ENCODE assay signal across 9 cellular contexts in genomic region chr2:63488118-63488713, GRCh38.
DNase-seq lines count a peak whose midpoint lies in the region; ATAC-seq and TF ChIP-seq lines count a peak whose summit lies in the region.
"Had no signal": no experiment of that assay in that cellular context is flagged by ENCODE, and none has a peak within 500 bp of the region (broad histone marks: within the 10 kb centered on the region; RNA-seq: fewer than 3 reads in every experiment).

No MANE protein-coding gene starts in this region.

- no peak for TF ChIP-seq POLR2A in testis (IDR thresholded peaks at IDR 0.05)

- ATAC-seq in GM18520 (IDR thresholded peaks at IDR 0.05; ENCODE audit: unreplicated experiment), result no peak
- ATAC-seq in GM19467 (IDR thresholded peaks at IDR 0.05; ENCODE audit: unreplicated experiment), result no peak
- ATAC-seq in GM19455 (IDR thresholded peaks at IDR 0.05; ENCODE audit: unreplicated experiment), result no peak

- POLR2A ChIA-PET in Caco-2 (lab: Charles Lee), result no interaction called here

- TF ChIP-seq CTCF in Caco-2 (IDR thresholded peaks at IDR 0.05; ENCODE audit: insufficient read depth in 1 of 2, low read depth in 1 of 2, low read length in 1 of 2, severe bottlenecking in 1 of 2, unreplicated experiment in 1 of 2), result peak; percentile 78 to 80
- TF ChIP-seq CTCF in GM20000 (IDR thresholded peaks at IDR 0.05; ENCODE audit: extremely low read depth, missing control alignments), result no peak
- TF ChIP-seq CTCF in testis (IDR thresholded peaks at IDR 0.05), result peak in 1 of 3 experiments; percentile 38

- no peaks in the 10 kb centered on the region for H3K27me3 Mint-ChIP-seq in Caco-2 (ENCODE audit: insufficient read depth, unreplicated experiment)
- H3K27me3 Mint-ChIP-seq: naive B cell had no signal

- intact Hi-C loops in Caco-2 (cut with micrococcal nuclease; ENCODE audit: unreplicated experiment), result loop anchor here (2.0 kb wide), 1 partner anchor 295 kb away; no protein-coding TSS in a partner anchor
- intact Hi-C loops in testis (cut with DNase I; ENCODE audit: low total_unique reads), result no loop called here

- H3K9me3 ChIP-seq in Caco-2 (no peaks in the 10 kb centered on the region), testis (no peaks in the 10 kb centered on the region)

- no peak overlapping the region for H3K27ac Mint-ChIP-seq in Caco-2 (ENCODE audit: unreplicated experiment)

- no peaks in the 10 kb centered on the region for H3K4me1 ChIP-seq in Caco-2
- no peaks in the 10 kb centered on the region for H3K4me1 ChIP-seq in testis

- H3K36me3 ChIP-seq in Caco-2 (ENCODE audit: control insufficient read depth, insufficient read depth, low read length) (no peaks in the 10 kb centered on the region), testis (ENCODE audit: low read depth, missing control alignments) (no peaks in the 10 kb centered on the region)

- WGBS in testis, 2 donors, result 86 to 87% methylated on average over 2 of the region's 2 CpGs

- CTCF ChIA-PET in Caco-2 (lab: Charles Lee), result interaction anchor here (1.2 kb wide), 1 partner anchor 438 kb away, joined by 3 read pairs; the partner anchor contains the start of gene OTX1

- H3K4me3 ChIP-seq in Caco-2 (ENCODE audit: low read depth, low read length) (no peak overlapping the region), testis (no peak overlapping the region)

- no peak overlapping the region for H3K4me3 Mint-ChIP-seq in Caco-2 (ENCODE audit: unreplicated experiment)
- H3K4me3 Mint-ChIP-seq: naive B cell had no signal

- H3K27ac ChIP-seq in testis, result no peak overlapping the region

- H3K36me3 Mint-ChIP-seq in Caco-2 (ENCODE audit: insufficient read depth, unreplicated experiment), result no peaks in the 10 kb centered on the region
- H3K36me3 Mint-ChIP-seq: naive B cell had no signal

- DNase-seq in Caco-2, result peak in 1 of 2 experiments; percentile 41
- DNase-seq in GM20000 (ENCODE audit: low spot score), result peak; percentile 26
- peak; percentile 3 to 7 for DNase-seq in SHP77 (lab: John Stamatoyannopoulos, UW)
- peak; percentile 8 for DNase-seq in germinal center (ENCODE audit: low spot score)
- DNase-seq in testis, result peak; percentile 65
- DNase-seq: naive B cell had no signal

- BruUV-seq in Caco-2 (replicated peaks; lab: Mats Ljungman, UMichigan), result no TSS peak

- no peaks in the 10 kb centered on the region for H3K9me3 Mint-ChIP-seq in Caco-2 (ENCODE audit: unreplicated experiment)
- H3K9me3 Mint-ChIP-seq: naive B cell had no signal

- no peaks in the 10 kb centered on the region for H3K4me1 Mint-ChIP-seq in Caco-2 (ENCODE audit: low read depth, unreplicated experiment)

- H3K27me3 ChIP-seq in Caco-2 (replicated peaks; ENCODE audit: control insufficient read depth, insufficient read depth, low read length) (no peaks in the 10 kb centered on the region), testis (no peaks in the 10 kb centered on the region)
